In the genomic region with DNA sequence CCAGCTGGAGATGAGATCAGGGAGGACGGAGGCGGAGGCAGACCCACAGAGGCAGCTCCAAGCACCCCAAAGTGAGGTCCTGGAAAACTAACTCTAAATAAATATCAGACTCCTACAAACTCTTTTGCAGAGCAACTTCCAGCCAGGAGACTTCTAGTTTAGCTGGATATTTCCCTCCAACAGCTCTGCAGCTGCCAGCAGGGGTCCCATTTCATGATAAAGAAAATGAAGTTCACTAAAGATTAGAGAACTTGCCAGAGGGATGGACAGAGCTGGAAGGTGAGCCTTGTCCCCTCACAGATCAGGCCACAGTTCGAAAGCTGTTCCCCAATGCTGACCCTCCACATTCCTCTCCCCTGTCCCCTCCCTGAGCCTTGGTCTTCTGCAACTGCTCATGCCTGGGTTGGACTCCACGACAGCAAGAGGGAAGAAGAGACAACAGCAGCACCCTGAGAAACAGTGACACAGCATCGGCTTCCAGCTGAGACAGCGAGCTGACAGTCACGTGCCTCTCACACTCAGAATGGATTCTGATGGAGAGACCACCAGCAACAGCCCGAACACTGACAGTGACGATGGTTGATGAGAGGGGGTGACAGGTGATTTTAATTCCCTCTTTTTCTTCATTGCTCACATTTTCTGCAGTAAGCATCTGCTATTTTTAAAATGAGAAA, we compare ENCODE assay signal across 11 cellular contexts. TPM values are rescaled to one million over a fixed set of nuclear protein-coding genes. Genes with fewer than 3 reads are reported as not detected.
DNase-seq lines count a peak whose midpoint lies in the region; ATAC-seq, FAIRE-seq and TF ChIP-seq lines count a peak whose summit lies in the region.
"Had no signal": no experiment of that assay in that cellular context is flagged by ENCODE, and none has a peak within 500 bp of the region (broad histone marks: within the 10 kb centered on the region; RNA-seq: fewer than 3 reads in every experiment).

No MANE protein-coding gene starts in this region.

- FAIRE-seq in GM12878 (lab: Jason Lieb, UNC): no peak

- POLR2A ChIA-PET in CD4-positive, alpha-beta memory T cell (lab: Charles Lee; ENCODE audit: partially characterized antibody): interaction anchor here (1.4 kb wide), 1 partner anchor 38 kb away, joined by 3 read pairs; no protein-coding TSS in a partner anchor
- POLR2A ChIA-PET in GM12878 (lab: Charles Lee): interaction anchor here (0.5 to 1.5 kb wide), 3 partner anchors 59 to 179 kb away, joined by 3 to 7 read pairs (median 4); partner anchors contain the start of gene NAP1L4

- peaks cover 3% of the 10 kb centered on the region; the same call in 1 of the 2 replicates for H4K20me1 ChIP-seq in GM12878 (ENCODE audit: control insufficient read depth, insufficient read depth)

- no peak overlapping the region for H2AFZ ChIP-seq in GM12878 (ENCODE audit: control insufficient read depth, low read depth, low read length)

- peaks cover 84% of the 10 kb centered on the region for H3K79me2 ChIP-seq in GM12878 (ENCODE audit: control insufficient read depth, insufficient read depth, low read length)

- TF ChIP-seq POLR2A in GM12878 (IDR thresholded peaks at IDR 0.05; ENCODE audit: low read depth, low read length): 0 out of 2 replicates have a peak, but pooled peaks have one; percentile 42

- H3K27me3 Mint-ChIP-seq in CD4-positive, alpha-beta memory T cell: no peaks in the 10 kb centered on the region
- peaks cover 2% of the 10 kb centered on the region for H3K27me3 Mint-ChIP-seq in HFFc6 (ENCODE audit: insufficient read depth)
- no peaks in the 10 kb centered on the region for H3K27me3 Mint-ChIP-seq in natural killer cell treated with Interleukin-12 subunit alpha and Interleukin-12 subunit beta and Interleukin-15 and Interleukin-18, amount 100 ng/mL, for 72 hours

- 33% methylated on average over 9 of the region's 9 CpGs for WGBS in GM12878 (ENCODE audit: insufficient coverage, insufficient replicate concordance, low lambda C conversion rate, missing lambda C conversion rate)

- H3K27me3 ChIP-seq in CD4-positive, alpha-beta memory T cell (ENCODE audit: insufficient read depth, low read length): no peaks in the 10 kb centered on the region
- H3K27me3 ChIP-seq in GM12878 (replicated peaks in 1 of 2; ENCODE audit: control insufficient read depth in 2 of 2, insufficient read depth in 2 of 2, low read length in 1 of 2): no peaks in the 10 kb centered on the region
- H3K27me3 ChIP-seq: testis had no signal

- peaks cover 51% of the 10 kb centered on the region for H3K4me1 ChIP-seq in CD4-positive, alpha-beta memory T cell (ENCODE audit: insufficient read depth, low read length)
- peaks cover 32% of the 10 kb centered on the region for H3K4me1 ChIP-seq in GM12878 (ENCODE audit: control insufficient read depth, insufficient read depth, low read length)

- in situ Hi-C loops in GM12878 (cut with MboI): no loop called here

- no peak for DNase-seq in CD4-positive, alpha-beta memory T cell
- DNase-seq in HFFc6: no peak
- DNase-seq in GM12878 (ENCODE audit: low read depth, low spot score): no peak
- no peak for DNase-seq in natural killer cell treated with Interleukin-12 subunit alpha and Interleukin-12 subunit beta and Interleukin-15 and Interleukin-18, amount 100 ng/mL, for 72 hours (ENCODE audit: low spot score)
- DNase-seq in NCI-H446 (lab: John Stamatoyannopoulos, UW): no peak
- no peak for DNase-seq in middle frontal gyrus (ENCODE audit: extremely low spot score, low spot score)
- no peak for DNase-seq in central memory CD4-positive, alpha-beta T cell
- no peak for DNase-seq in NK-92 treated with Interleukin-12 subunit alpha and Interleukin-12 subunit beta, amount 100 ng/mL, for 24 hours (lab: John Stamatoyannopoulos, UW)
- DNase-seq: stimulated activated CD4-positive, alpha-beta T cell treated with anti-CD3 and anti-CD28 coated beads, Interleukin-15, amount 100 ng/mL, for 24 hours; testis had no signal

- TF ChIP-seq EP300 in GM12878 (IDR thresholded peaks at IDR 0.05; ENCODE audit: borderline replicate concordance in 1 of 2, control insufficient read depth in 1 of 2, low read depth in 2 of 2, low read length in 2 of 2): no peak

- no peak for ATAC-seq in GM12878
- no peak for ATAC-seq in natural killer cell treated with Interleukin-12 subunit alpha and Interleukin-12 subunit beta and Interleukin-15 and Interleukin-18, amount 100 ng/mL, for 72 hours

- SMC1A ChIA-PET in GM12878 (lab: Charles Lee; ENCODE audit: uncharacterized antibody, unreplicated experiment): interaction anchor here (1.5 to 4.4 kb wide), 4 partner anchors 16 to 38 kb away, joined by 5 to 52 read pairs (median 6); no protein-coding TSS in a partner anchor

- no peak for TF ChIP-seq RAD21 in GM12878 (IDR thresholded peaks at IDR 0.05; ENCODE audit: insufficient read depth, low read depth, low read length)

- intact Hi-C loops in CD4-positive, alpha-beta memory T cell (cut with micrococcal nuclease): no loop called here
- intact Hi-C loops in GM12878 (cut with micrococcal nuclease; ENCODE audit: unreplicated experiment): loop anchor here (5.0 kb wide), 1 partner anchor 41 kb away; no protein-coding TSS in a partner anchor

- peak overlapping the region in 4 of 7 donors; percentile 13 to 92 (median 58) for H3K27ac Mint-ChIP-seq in CD4-positive, alpha-beta memory T cell
- H3K27ac Mint-ChIP-seq in HFFc6: peak overlapping the region; percentile 91
- H3K27ac Mint-ChIP-seq in natural killer cell treated with Interleukin-12 subunit alpha and Interleukin-12 subunit beta and Interleukin-15 and Interleukin-18, amount 100 ng/mL, for 72 hours: peak overlapping the region; percentile 39 to 88
- H3K27ac Mint-ChIP-seq: mesothelial cell of epicardium had no signal

- peaks cover 32 to 69% (median 51%) of the 10 kb centered on the region in 4 donors for H3K4me1 Mint-ChIP-seq in CD4-positive, alpha-beta memory T cell
- peaks cover 60% of the 10 kb centered on the region for H3K4me1 Mint-ChIP-seq in HFFc6 (ENCODE audit: low read depth)
- H3K4me1 Mint-ChIP-seq in natural killer cell treated with Interleukin-12 subunit alpha and Interleukin-12 subunit beta and Interleukin-15 and Interleukin-18, amount 100 ng/mL, for 72 hours (ENCODE audit: low read depth in 2 of 2): peaks cover 39 to 53% of the 10 kb centered on the region in 2 donors

- peak overlapping the region; percentile 26; the same call in 1 of the 2 replicates for H3K9ac ChIP-seq in GM12878 (ENCODE audit: control insufficient read depth, insufficient read depth, low read length)

- BruUV-seq in GM12878 (replicated peaks; lab: Mats Ljungman, UMichigan): no TSS peak

- H3K9me3 Mint-ChIP-seq in CD4-positive, alpha-beta memory T cell: no peaks in the 10 kb centered on the region
- no peaks in the 10 kb centered on the region for H3K9me3 Mint-ChIP-seq in HFFc6
- H3K9me3 Mint-ChIP-seq in natural killer cell treated with Interleukin-12 subunit alpha and Interleukin-12 subunit beta and Interleukin-15 and Interleukin-18, amount 100 ng/mL, for 72 hours: no peaks in the 10 kb centered on the region
- H3K9me3 Mint-ChIP-seq: mesothelial cell of epicardium had no signal

- TF ChIP-seq CTCF in HFFc6 (IDR thresholded peaks at IDR 0.05) (peak; percentile 53; the same call in 1 of the 2 replicates), GM12878 (IDR thresholded peaks at IDR 0.05 in 2 of 3, conservative IDR thresholded peaks at IDR 0.05 in 1 of 3; ENCODE audit: control insufficient read depth in 2 of 3, extremely low read depth in 1 of 3, insufficient read depth in 1 of 3, low read depth in 3 of 3, low read length in 3 of 3) (no peak)

- H3K4me3 Mint-ChIP-seq in CD4-positive, alpha-beta memory T cell: peak overlapping the region in 1 of 8 donors; percentile 25
- H3K4me3 Mint-ChIP-seq in HFFc6: no peak overlapping the region
- H3K4me3 Mint-ChIP-seq in natural killer cell treated with Interleukin-12 subunit alpha and Interleukin-12 subunit beta and Interleukin-15 and Interleukin-18, amount 100 ng/mL, for 72 hours: peak overlapping the region; percentile 68
- H3K4me3 Mint-ChIP-seq: mesothelial cell of epicardium had no signal

- CTCF ChIA-PET in CD4-positive, alpha-beta memory T cell (lab: Charles Lee; ENCODE audit: partially characterized antibody): interaction anchor here (0.8 to 3.6 kb wide), 2 partner anchors 39 to 159 kb away, joined by 3 to 23 read pairs; no protein-coding TSS in a partner anchor
- CTCF ChIA-PET in GM12878 (lab: Yijun Ruan, JAX): interaction anchor here (0.8 to 8.2 kb wide), 11 partner anchors 9 to 97 kb away, joined by 3 to 95 read pairs (median 4); no protein-coding TSS in a partner anchor

- peaks cover 6% of the 10 kb centered on the region for H3K36me3 ChIP-seq in CD4-positive, alpha-beta memory T cell (ENCODE audit: insufficient read depth, low read length)
- H3K36me3 ChIP-seq in GM12878 (ENCODE audit: control insufficient read depth in 2 of 2, insufficient read depth in 2 of 2, low read length in 1 of 2): peaks cover 0 to 5% of the 10 kb centered on the region in 2 experiments; a peak in 3 of 4 replicates

- H3K4me2 ChIP-seq in GM12878 (ENCODE audit: control insufficient read depth, insufficient read depth): peak overlapping the region; percentile 14

- peaks cover 0 to 24% of the 10 kb centered on the region in 2 donors for H3K36me3 Mint-ChIP-seq in CD4-positive, alpha-beta memory T cell
- H3K36me3 Mint-ChIP-seq in HFFc6 (ENCODE audit: low read depth): peaks cover 8% of the 10 kb centered on the region; the same call in 1 of the 2 replicates
- H3K36me3 Mint-ChIP-seq in natural killer cell treated with Interleukin-12 subunit alpha and Interleukin-12 subunit beta and Interleukin-15 and Interleukin-18, amount 100 ng/mL, for 72 hours: no peaks in the 10 kb centered on the region
- H3K36me3 Mint-ChIP-seq: mesothelial cell of epicardium had no signal

- RAD21 ChIA-PET in GM12878 (lab: Charles Lee; ENCODE audit: unreplicated experiment): interaction anchor here (0.9 to 5.0 kb wide), 6 partner anchors 9 to 63 kb away, joined by 3 to 58 read pairs (median 3); no protein-coding TSS in a partner anchor

- H3K9me3 ChIP-seq in CD4-positive, alpha-beta memory T cell (ENCODE audit: control insufficient read depth in 1 of 2, low read length in 2 of 2): no peaks in the 10 kb centered on the region
- no peaks in the 10 kb centered on the region for H3K9me3 ChIP-seq in GM12878 (replicated peaks; ENCODE audit: control insufficient read depth, insufficient read depth, low read length)
- H3K9me3 ChIP-seq: testis had no signal

- H3K4me3 ChIP-seq in CD4-positive, alpha-beta memory T cell (ENCODE audit: low read length in 2 of 2): no peak overlapping the region
- peak overlapping the region; percentile 13; the same call in 1 of the 2 replicates for H3K4me3 ChIP-seq in GM12878
- H3K4me3 ChIP-seq: testis had no signal

- no peak overlapping the region for H3K27ac ChIP-seq in CD4-positive, alpha-beta memory T cell (ENCODE audit: low read depth, low read length)
- peak overlapping the region; percentile 17 for H3K27ac ChIP-seq in GM12878 (ENCODE audit: control insufficient read depth, insufficient read depth)
- H3K27ac ChIP-seq: testis had no signal

RNA-seq across cellular contexts. Expression of gene CARS1, which starts 5.7 kb away (rescaled TPM):
- total RNA-seq in CD4-positive, alpha-beta memory T cell: 10 to 100 TPM; 71.0 to 80.3 TPM
- 10 to 100 TPM; 37.1 to 43.1 TPM for polyA plus RNA-seq in CD4-positive, alpha-beta memory T cell
- 10 to 100 TPM; 51.2 to 64.3 (median 56.1) TPM for total RNA-seq in HFFc6 (2021; fragmentation: NEBNext Ultra II Directional; extraction: Animal tissue kit (Norgen Biotek cat#: 25700))
- total RNA-seq in GM12878 (2013; cell fraction: nucleolus; rRNA removed): 82.2 and 99.9 TPM in 2 replicates
- total RNA-seq in GM12878 (2014; rRNA removed) (42.2 and 44.1 TPM in 2 replicates), GM12878 (2014; rRNA removed; fragmentation: Illumina TruSeq; extraction: Trizol) (32.9 and 33.9 TPM in 2 replicates), GM12878 (2021) (49.2 TPM in 2 replicates)
- polyA plus RNA-seq in GM12878 (2011; ENCODE audit: low read depth): 31.3 TPM
- polyA plus RNA-seq in GM12878 (2011; rRNA removed) (51.4 and 60.6 TPM in 2 replicates), GM12878 (2014; fragmentation: Illumina TruSeq; extraction: Trizol) (35.7 and 42.9 TPM in 2 replicates), GM12878 (2014; fragmentation: Nextera tagmentation; extraction: Ambion mirVana) (10 to 100 TPM in 1 of 2 experiments, 1 to 10 TPM in 1; 7.8 to 19.7 TPM), GM12878 (2014; rRNA removed) (51.0 and 52.5 TPM in 2 replicates), GM12878 (2016; fragmentation: Nextera tagmentation; extraction: Ambion mirVana) (10 to 100 TPM; 48.6 to 51.7 TPM)
- polyA plus RNA-seq in GM12878 (2011; cell fraction: cytosol; rRNA removed): 43.0 and 45.6 TPM in 2 replicates
- 128 and 145 TPM in 2 replicates for polyA plus RNA-seq in GM12878 (2011; cell fraction: nucleus; rRNA removed)
- 44.0 and 47.5 TPM in 2 replicates for polyA plus RNA-seq in GM12878 (2012)
- polyA minus RNA-seq in GM12878 (2011; rRNA and poly(A)+ RNA removed): 41.5 and 48.6 TPM in 2 replicates
- 16.4 and 20.3 TPM in 2 replicates for polyA minus RNA-seq in GM12878 (2011; cell fraction: cytosol; rRNA and poly(A)+ RNA removed)
- 46.5 and 65.3 TPM in 2 replicates for polyA minus RNA-seq in GM12878 (2011; cell fraction: nucleus; rRNA and poly(A)+ RNA removed)
- total RNA-seq in natural killer cell treated with Interleukin-12 subunit alpha and Interleukin-12 subunit beta and Interleukin-15 and Interleukin-18, amount 100 ng/mL, for 72 hours: 100 to 1,000 TPM in 1 of 2 donors, 10 to 100 TPM in 1; 88.8 to 128 TPM

RNA-seq across cellular contexts. Expression of gene NAP1L4, which starts 59.4 kb away (rescaled TPM):
- total RNA-seq in CD4-positive, alpha-beta memory T cell: 100 to 1,000 TPM; 299 to 303 TPM
- polyA plus RNA-seq in CD4-positive, alpha-beta memory T cell: 100 to 1,000 TPM; 153 to 160 TPM
- 100 to 1,000 TPM; 109 to 140 (median 131) TPM for total RNA-seq in HFFc6 (2021; fragmentation: NEBNext Ultra II Directional; extraction: Animal tissue kit (Norgen Biotek cat#: 25700))
- total RNA-seq in GM12878 (2013; cell fraction: nucleolus; rRNA removed): 427 and 452 TPM in 2 replicates
- total RNA-seq in GM12878 (2014; rRNA removed) (103 and 107 TPM in 2 replicates), GM12878 (2014; rRNA removed; fragmentation: Illumina TruSeq; extraction: Trizol) (100 and 101 TPM in 2 replicates), GM12878 (2021) (128 and 130 TPM in 2 replicates)
- polyA plus RNA-seq in GM12878 (2011; ENCODE audit: low read depth): 48.1 TPM
- polyA plus RNA-seq in GM12878 (2011; rRNA removed) (100 and 159 TPM in 2 replicates), GM12878 (2014; fragmentation: Illumina TruSeq; extraction: Trizol) (127 and 140 TPM in 2 replicates), GM12878 (2014; fragmentation: Nextera tagmentation; extraction: Ambion mirVana) (10 to 100 TPM; 24.8 to 44.0 TPM), GM12878 (2014; rRNA removed) (121 TPM in 2 replicates), GM12878 (2016; fragmentation: Nextera tagmentation; extraction: Ambion mirVana) (100 to 1,000 TPM; 181 to 198 TPM)
- 64.8 and 80.3 TPM in 2 replicates for polyA plus RNA-seq in GM12878 (2011; cell fraction: cytosol; rRNA removed)
- 141 and 157 TPM in 2 replicates for polyA plus RNA-seq in GM12878 (2011; cell fraction: nucleus; rRNA removed)
- polyA plus RNA-seq in GM12878 (2012): 71.3 and 83.1 TPM in 2 replicates
- polyA minus RNA-seq in GM12878 (2011; rRNA and poly(A)+ RNA removed): 62.6 and 97.0 TPM in 2 replicates
- 28.8 and 30.2 TPM in 2 replicates for polyA minus RNA-seq in GM12878 (2011; cell fraction: cytosol; rRNA and poly(A)+ RNA removed)
- 52.5 and 71.7 TPM in 2 replicates for polyA minus RNA-seq in GM12878 (2011; cell fraction: nucleus; rRNA and poly(A)+ RNA removed)
- 100 to 1,000 TPM; 160 to 222 TPM for total RNA-seq in natural killer cell treated with Interleukin-12 subunit alpha and Interleukin-12 subunit beta and Interleukin-15 and Interleukin-18, amount 100 ng/mL, for 72 hours
